8 cellular contexts compared by ENCODE assay signal in the genomic region with DNA sequence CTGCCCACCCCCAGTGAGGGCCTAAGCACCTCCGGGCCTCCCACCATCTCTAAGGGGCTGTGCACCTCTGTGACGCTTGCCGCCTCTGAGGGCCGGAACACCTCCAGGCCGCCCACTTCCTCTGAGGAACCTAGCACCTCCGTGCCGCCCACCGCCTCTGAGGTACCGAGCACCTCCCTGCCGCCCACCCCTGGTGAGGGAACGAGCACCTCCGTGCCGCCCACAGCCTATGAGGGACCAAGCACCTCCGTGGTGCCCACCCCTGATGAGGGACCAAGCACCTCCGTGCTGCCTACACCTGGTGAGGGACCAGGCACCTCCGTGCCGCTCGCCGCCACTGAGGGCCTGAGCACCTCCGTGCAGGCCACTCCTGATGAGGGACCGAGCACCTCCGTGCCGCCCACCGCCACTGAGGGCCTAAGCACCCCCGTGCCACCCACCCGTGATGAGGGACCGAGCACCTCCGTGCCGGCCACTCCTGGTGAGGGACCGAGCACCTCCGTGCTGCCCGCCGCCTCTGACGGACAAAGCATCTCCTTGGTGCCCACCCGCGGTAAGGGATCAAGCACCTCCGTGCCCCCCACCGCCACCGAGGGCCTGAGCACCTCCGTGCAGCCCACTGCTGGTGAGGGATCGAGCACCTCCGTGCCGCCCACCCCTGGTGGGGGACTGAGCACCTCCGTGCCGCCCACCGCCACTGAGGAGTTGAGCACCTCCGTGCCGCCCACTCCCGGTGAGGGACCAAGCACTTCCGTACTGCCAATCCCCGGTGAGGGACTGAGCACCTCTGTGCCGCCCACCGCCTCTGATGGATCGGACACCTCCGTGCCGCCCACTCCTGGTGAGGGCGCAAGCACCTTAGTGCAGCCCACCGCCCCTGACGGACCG. TPM values are rescaled to one million over a fixed set of nuclear protein-coding genes. Genes with fewer than 3 reads are reported as not detected.
DNase-seq lines count a peak whose midpoint lies in the region; ATAC-seq and TF ChIP-seq lines count a peak whose summit lies in the region.

No MANE protein-coding gene starts in this region.

- H3K36me3 ChIP-seq in duodenal mucosa (ENCODE audit: control insufficient read depth in 1 of 2, insufficient read depth in 2 of 2, low read length in 2 of 2) (no peaks in the 10 kb centered on the region), mucosa of descending colon (ENCODE audit: low read depth) (no peaks in the 10 kb centered on the region)

- H3K9me3 ChIP-seq in duodenal mucosa (ENCODE audit: control insufficient read depth in 1 of 2, low read length in 2 of 2) (no peaks in the 10 kb centered on the region), mucosa of descending colon (no peaks in the 10 kb centered on the region)

- peaks cover 0 to 6% of the 10 kb centered on the region in 2 donors for H3K4me1 ChIP-seq in duodenal mucosa (ENCODE audit: control insufficient read depth in 1 of 2, insufficient read depth in 2 of 2, low read length in 2 of 2)
- H3K4me1 ChIP-seq in mucosa of descending colon (ENCODE audit: low read depth), result no peaks in the 10 kb centered on the region

- H3K9me3 Mint-ChIP-seq in stimulated activated naive CD8-positive, alpha-beta T cell treated with anti-CD3 and anti-CD28 coated beads, Interleukin-15, amount 100 ng/mL, for 72 hours, result no peaks in the 10 kb centered on the region

- peak overlapping the region; percentile 25 to 60 for H3K9ac ChIP-seq in duodenal mucosa (ENCODE audit: low read depth in 1 of 2, low read length in 2 of 2)

- H3K4me3 Mint-ChIP-seq in stimulated activated naive CD8-positive, alpha-beta T cell treated with anti-CD3 and anti-CD28 coated beads, Interleukin-15, amount 100 ng/mL, for 72 hours, result peak overlapping the region; percentile 89 to 91

- peak overlapping the region; percentile 88 to 95 for H3K27ac Mint-ChIP-seq in stimulated activated naive CD8-positive, alpha-beta T cell treated with anti-CD3 and anti-CD28 coated beads, Interleukin-15, amount 100 ng/mL, for 72 hours

- no peak overlapping the region for H3K27ac ChIP-seq in duodenal mucosa (ENCODE audit: low read depth, low read length)

- peak; percentile 41 for DNase-seq in activated CD4-positive, CD25-positive, alpha-beta regulatory T cell treated with anti-CD3 and anti-CD28 coated beads, Interleukin-2, amount 50 U/mL, for 72 hours
- DNase-seq in mucosa of descending colon (peak; percentile 11 to 61 (median 33)), NOMO-1 treated with DMSO at 0.1 percent for 48 hours (lab: John Stamatoyannopoulos, UW; ENCODE audit: unreplicated experiment) (no peak), NCI-H128 (lab: John Stamatoyannopoulos, UW; ENCODE audit: unreplicated experiment) (no peak)
- peak; percentile 32 to 48 for DNase-seq in stimulated activated naive CD8-positive, alpha-beta T cell treated with anti-CD3 and anti-CD28 coated beads, Interleukin-15, amount 100 ng/mL, for 72 hours

- intact Hi-C loops in mucosa of descending colon (cut with DNase I, micrococcal nuclease), result no loop called here

- peak; percentile 32 for ATAC-seq in GM19025 (IDR thresholded peaks at IDR 0.05; ENCODE audit: low read depth, unreplicated experiment)
- peak; percentile 25 for ATAC-seq in HG03064 (IDR thresholded peaks at IDR 0.05; ENCODE audit: low read depth, unreplicated experiment)
- peak; percentile 72 for ATAC-seq in mucosa of descending colon
- ATAC-seq in stimulated activated naive CD8-positive, alpha-beta T cell treated with anti-CD3 and anti-CD28 coated beads, Interleukin-15, amount 100 ng/mL, for 72 hours, result peak; percentile 82

- H3K27me3 ChIP-seq in duodenal mucosa (ENCODE audit: control insufficient read depth in 1 of 2, insufficient read depth in 2 of 2, low read length in 2 of 2), result no peaks in the 10 kb centered on the region

- H3K4me1 Mint-ChIP-seq in stimulated activated naive CD8-positive, alpha-beta T cell treated with anti-CD3 and anti-CD28 coated beads, Interleukin-15, amount 100 ng/mL, for 72 hours, result peaks cover 50% of the 10 kb centered on the region

- peak overlapping the region; percentile 52 to 75 for H3K4me3 ChIP-seq in duodenal mucosa (ENCODE audit: low read depth in 1 of 2, low read length in 2 of 2)
- peak overlapping the region; percentile 22 for H3K4me3 ChIP-seq in mucosa of descending colon

- H3K27me3 Mint-ChIP-seq in stimulated activated naive CD8-positive, alpha-beta T cell treated with anti-CD3 and anti-CD28 coated beads, Interleukin-15, amount 100 ng/mL, for 72 hours, result no peaks in the 10 kb centered on the region

- no peak for TF ChIP-seq CTCF in mucosa of descending colon (IDR thresholded peaks at IDR 0.05)

RNA-seq across cellular contexts. Expression of a gene that starts 1.0 kb away (rescaled TPM):
- total RNA-seq in mucosa of descending colon, result 1 to 10 TPM in 1 of 3 donors, under 1 TPM in 2; 0.32 to 3.9 (median 0.77) TPM

Comparison
In these comparisons a context has a peak if more than half of its experiments do, and no peak if none do; other contexts are left out.
1. ATAC-seq: peak in every context shown above with its lines; median percentile 82 in stimulated activated naive CD8-positive, alpha-beta T cell treated with anti-CD3 and anti-CD28 coated beads, Interleukin-15, amount 100 ng/mL, for 72 hours; 72 in mucosa of descending colon; 32 in GM19025; 25 in HG03064.
2. DNase-seq: peak in activated CD4-positive, CD25-positive, alpha-beta regulatory T cell treated with anti-CD3 and anti-CD28 coated beads, Interleukin-2, amount 50 U/mL, for 72 hours (single experiment), mucosa of descending colon (3 of 3) and stimulated activated naive CD8-positive, alpha-beta T cell treated with anti-CD3 and anti-CD28 coated beads, Interleukin-15, amount 100 ng/mL, for 72 hours (2 of 2); none in NOMO-1 treated with DMSO at 0.1 percent for 48 hours (single experiment) and NCI-H128 (single experiment).